8 cellular contexts compared by ENCODE assay signal in genomic region chr4:139556071-139556734, GRCh38. TPM values are rescaled to one million over a fixed set of nuclear protein-coding genes. Genes with fewer than 3 reads are reported as not detected.
A peak's percentile ranks its signal among the peaks of the same experiment; 100 is the strongest.
DNase-seq lines count a peak whose midpoint lies in the region; ATAC-seq, FAIRE-seq and TF ChIP-seq lines count a peak whose summit lies in the region.

SETD7 (minus strand) TSS chr4:139556219; CDS start chr4:139556137, 82 bp downstream.

- DNase-seq in GM12892 (ENCODE audit: insufficient read length) (peak; percentile 31), NCI-H460 (ENCODE audit: extremely low read depth, low read depth) (peak; percentile 41), choroid plexus epithelial cell (ENCODE audit: low read depth) (peak; percentile 83), kidney glomerular epithelial cell (lab: John Stamatoyannopoulos, UW) (peak; percentile 76), NCI-H1048 (lab: John Stamatoyannopoulos, UW) (no peak)
- DNase-seq in activated CD4-positive, alpha-beta T cell treated with anti-CD3 and anti-CD28 coated beads for 24 hours (ENCODE audit: low read depth in 2 of 2) = peak; percentile 39 to 44
- DNase-seq in stimulated activated CD4-positive, alpha-beta T cell treated with anti-CD3 and anti-CD28 coated beads, Interleukin-12 subunit alpha, Interleukin-12 subunit beta, amount 100 ng/mL, for 4 hours = peak; percentile 52

- TF ChIP-seq POLR2A in GM12892 (IDR thresholded peaks at IDR 0.05; ENCODE audit: low read depth, low read length) = no peak

- ATAC-seq in HG03066 (IDR thresholded peaks at IDR 0.05; ENCODE audit: low read depth, unreplicated experiment) = peak; percentile 38

- peak within 1 kb of the TSS; percentile 89 for H3K4me3 ChIP-seq in choroid plexus epithelial cell (ENCODE audit: low read depth, low read length)

- TF ChIP-seq CTCF in choroid plexus epithelial cell (conservative IDR thresholded peaks at IDR 0.05; ENCODE audit: low read depth, low read length) = peak; percentile 22

- FAIRE-seq in GM12892 (lab: Jason Lieb, UNC) = peak; percentile 70

RNA-seq across cellular contexts. Expression of gene SETD7, which starts in this region (rescaled TPM):
- polyA plus RNA-seq in GM12892 (2012; ENCODE audit: missing spikeins) = 0.15 TPM
- 50.8 and 58.7 TPM in 2 replicates for total RNA-seq in NCI-H460 (2014; rRNA removed; shearing (Covaris generic))
- polyA plus RNA-seq in NCI-H460 (2014; cell fraction: nucleus; rRNA removed) = 28.8 and 41.0 TPM in 2 replicates
